In the genomic region with DNA sequence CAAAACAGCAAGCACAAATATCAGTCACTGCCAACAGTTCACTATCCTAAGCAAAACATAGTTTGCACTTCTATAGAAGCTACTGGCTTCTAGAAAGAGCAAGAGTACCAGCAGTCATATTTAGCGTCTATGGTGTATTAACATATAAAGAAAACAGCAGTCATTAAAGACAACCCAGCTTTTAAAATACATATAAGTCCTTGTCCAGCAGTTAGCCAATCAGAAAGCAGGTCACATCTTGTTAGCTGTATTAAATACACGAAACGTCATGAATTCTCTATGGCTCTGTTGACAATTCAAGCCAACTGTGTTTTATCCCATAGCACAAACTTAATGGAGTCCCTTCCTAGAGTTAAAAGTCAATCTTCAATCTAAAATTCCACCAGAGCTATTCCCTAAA, we compare ENCODE assay signal across 10 cellular contexts. TPM values are rescaled to one million over a fixed set of nuclear protein-coding genes. Genes with fewer than 3 reads are reported as not detected.
DNase-seq lines count a peak whose midpoint lies in the region; ATAC-seq and TF ChIP-seq lines count a peak whose summit lies in the region.
"Had no signal": no experiment of that assay in that cellular context is flagged by ENCODE, and none has a peak within 500 bp of the region (broad histone marks: within the 10 kb centered on the region; RNA-seq: fewer than 3 reads in every experiment).

No MANE protein-coding gene starts in this region.

- H3K4me3 ChIP-seq in gastroesophageal sphincter, result peak overlapping the region; percentile 44 to 53
- peak overlapping the region; percentile 14 to 25 for H3K4me3 ChIP-seq in prostate gland

- CTCF ChIA-PET in WTC11 (lab: Charles Lee), result interaction anchor here (0.8 to 3.9 kb wide), 4 partner anchors 17 to 215 kb away, joined by 3 to 28 read pairs (median 4); no protein-coding TSS in a partner anchor

- ATAC-seq in WTC11, result no peak
- ATAC-seq in gastroesophageal sphincter, result no peak

- H3K27me3 ChIP-seq in gastroesophageal sphincter (no peaks in the 10 kb centered on the region), prostate gland (replicated peaks; ENCODE audit: insufficient read depth) (no peaks in the 10 kb centered on the region)

- TF ChIP-seq POLR2A in gastroesophageal sphincter (IDR thresholded peaks at IDR 0.05) (no peak), prostate gland (IDR thresholded peaks at IDR 0.05) (no peak)

- H3K27me3 Mint-ChIP-seq in WTC11 (ENCODE audit: low read depth), result no peaks in the 10 kb centered on the region

- in situ Hi-C loops in G401 (cut with HindIII; ENCODE audit: low sequenced_read_pairs), result no loop called here

- H3K36me3 Mint-ChIP-seq in WTC11, result no peaks in the 10 kb centered on the region

- H3K36me3 ChIP-seq in gastroesophageal sphincter (no peaks in the 10 kb centered on the region), prostate gland (no peaks in the 10 kb centered on the region)

- peak overlapping the region; percentile 92 for H3K4me3 Mint-ChIP-seq in WTC11

- H3K27ac Mint-ChIP-seq in WTC11, result peak overlapping the region; percentile 98

- TF ChIP-seq CTCF in WTC11 (IDR thresholded peaks at IDR 0.05) (no peak), gastroesophageal sphincter (IDR thresholded peaks at IDR 0.05) (no peak), prostate gland (IDR thresholded peaks at IDR 0.05) (no peak)

- peaks cover 73% of the 10 kb centered on the region for H3K4me1 Mint-ChIP-seq in WTC11

- intact Hi-C loops in prostate gland (cut with DNase I), result no loop called here

- no peaks in the 10 kb centered on the region for H3K9me3 Mint-ChIP-seq in WTC11

- H3K9me3 ChIP-seq in gastroesophageal sphincter (no peaks in the 10 kb centered on the region), prostate gland (no peaks in the 10 kb centered on the region)

- DNase-seq in AG20443 (ENCODE audit: low spot score) (peak; percentile 30), WTC11 (ENCODE audit: low spot score) (no peak), prostate gland (ENCODE audit: low spot score) (no peak), G401 (ENCODE audit: low spot score) (no peak), NCI-H1417 treated with DMSO at 0.1 percent for 48 hours (lab: John Stamatoyannopoulos, UW) (no peak), NCI-H69 (lab: John Stamatoyannopoulos, UW) (no peak)
- no peak for DNase-seq in activated T-cell treated with anti-CD3 and anti-CD28 coated beads, Interleukin-2, amount 50 U/mL, for 1 hour
- DNase-seq: activated CD4-positive, alpha-beta T cell treated with anti-CD3 and anti-CD28 coated beads for 1 hour; COR-L47 had no signal

- 15 to 22% methylated on average over 3 of the region's 3 CpGs for WGBS in gastroesophageal sphincter (ENCODE audit: low coverage in 1 of 2), 2 donors
- 23% methylated on average over 3 of the region's 3 CpGs for WGBS in prostate gland

- H3K4me1 ChIP-seq in gastroesophageal sphincter (peaks cover 0 to 33% (median 0%) of the 10 kb centered on the region in 3 donors), prostate gland (replicated peaks) (no peaks in the 10 kb centered on the region)

- TF ChIP-seq EP300 in gastroesophageal sphincter (IDR thresholded peaks at IDR 0.05), result no peak

- H3K27ac ChIP-seq in gastroesophageal sphincter (peak overlapping the region in 3 of 4 donors; percentile 44 to 77 (median 69)), prostate gland (peak overlapping the region; percentile 19 to 43)

- POLR2A ChIA-PET in WTC11 (lab: Charles Lee), result interaction anchor here (0.6 to 0.7 kb wide), 2 partner anchors 13 kb away, joined by 3 read pairs; no protein-coding TSS in a partner anchor

TF ChIP-seq in WTC11, 78 proteins besides CTCF, POLR2A, EP300 and RAD21:
- no peak for TF ChIP-seq ZNF219 (CRISPR knock-in tag; IDR thresholded peaks at IDR 0.05; ENCODE audit: borderline replicate concordance)
- TF ChIP-seq RORB (CRISPR knock-in tag; IDR thresholded peaks at IDR 0.05), result no peak
- TF ChIP-seq, protein P1, sequence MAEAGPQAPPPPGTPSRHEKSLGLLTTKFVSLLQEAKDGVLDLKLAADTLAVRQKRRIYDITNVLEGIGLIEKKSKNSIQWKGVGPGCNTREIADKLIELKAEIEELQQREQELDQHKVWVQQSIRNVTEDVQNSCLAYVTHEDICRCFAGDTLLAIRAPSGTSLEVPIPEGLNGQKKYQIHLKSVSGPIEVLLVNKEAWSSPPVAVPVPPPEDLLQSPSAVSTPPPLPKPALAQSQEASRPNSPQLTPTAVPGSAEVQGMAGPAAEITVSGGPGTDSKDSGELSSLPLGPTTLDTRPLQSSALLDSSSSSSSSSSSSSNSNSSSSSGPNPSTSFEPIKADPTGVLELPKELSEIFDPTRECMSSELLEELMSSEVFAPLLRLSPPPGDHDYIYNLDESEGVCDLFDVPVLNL (CRISPR knock-in tag; IDR thresholded peaks at IDR 0.05; ENCODE audit: borderline replicate concordance, low read depth), result no peak
- no peak for TF ChIP-seq ELF4 (CRISPR knock-in tag; IDR thresholded peaks at IDR 0.05; ENCODE audit: low read depth)

RNA-seq across cellular contexts. Expression of gene LDB2, which starts 1.6 kb away (rescaled TPM):
- 62.4 to 67.4 TPM (median 67.3 TPM) in 3 replicates for total RNA-seq in WTC11 (2021)
- total RNA-seq in gastroesophageal sphincter, result 10 to 100 TPM; 23.6 to 29.6 (median 28.3) TPM
- 10 to 100 TPM in 1 of 2 donors, 1 to 10 TPM in 1; 6.0 to 37.7 TPM for total RNA-seq in prostate gland
- total RNA-seq in G401 (2014; rRNA removed; shearing (Covaris generic)), result not detected in 2 replicates
